ENCODE assay signal across 14 cellular contexts in genomic region chr3:174540536-174540935, GRCh38.
DNase-seq lines count a peak whose midpoint lies in the region; ATAC-seq and TF ChIP-seq lines count a peak whose summit lies in the region.
"Had no signal": no experiment of that assay in that cellular context is flagged by ENCODE, and none has a peak within 500 bp of the region (broad histone marks: within the 10 kb centered on the region; RNA-seq: fewer than 3 reads in every experiment).

No MANE protein-coding gene starts in this region.

- H3K36me3 ChIP-seq in H7 (replicated peaks; ENCODE audit: control insufficient read depth, insufficient read depth, low read length): no peaks in the 10 kb centered on the region

- peaks cover 75% of the 10 kb centered on the region for H3K4me1 Mint-ChIP-seq in WTC11
- H3K4me1 Mint-ChIP-seq: CD4-positive, CD25-positive, alpha-beta regulatory T cell had no signal

- TF ChIP-seq CTCF in WTC11 (IDR thresholded peaks at IDR 0.05): no peak

- POLR2A ChIA-PET in WTC11 (lab: Charles Lee): interaction anchor here (1.5 kb wide), 1 partner anchor 100 kb away, joined by 4 read pairs; no protein-coding TSS in a partner anchor

- H3K4me3 ChIP-seq in H7 (ENCODE audit: insufficient read depth, low read depth, low read length): no peak overlapping the region

- CTCF ChIA-PET in WTC11 (lab: Charles Lee): interaction anchor here (1.7 to 2.1 kb wide), 2 partner anchors 99 to 415 kb away, joined by 4 to 6 read pairs; no protein-coding TSS in a partner anchor

- peaks cover 10% of the 10 kb centered on the region for H3K9me3 Mint-ChIP-seq in WTC11

- ATAC-seq in WTC11 (peak; percentile 71), HG02840 (IDR thresholded peaks at IDR 0.05; ENCODE audit: low FRiP score, unreplicated experiment) (no peak), left lobe of liver (no peak)

- H3K27me3 ChIP-seq in H7 (ENCODE audit: control insufficient read depth, insufficient read depth, low read length): no peaks in the 10 kb centered on the region

- peak overlapping the region; percentile 97 for H3K27ac Mint-ChIP-seq in WTC11
- H3K27ac Mint-ChIP-seq: CD4-positive, CD25-positive, alpha-beta regulatory T cell had no signal

- DNase-seq in H7 (peak; percentile 6), NCI-H146 treated with DMSO at 0.1 percent for 48 hours (lab: John Stamatoyannopoulos, UW; ENCODE audit: unreplicated experiment) (peak; percentile 72), WTC11 (ENCODE audit: low spot score) (no peak), iPS-NIHi11 (ENCODE audit: low spot score) (peak; percentile 41), OCI-M1 (lab: John Stamatoyannopoulos, UW) (no peak), left lobe of liver (ENCODE audit: low spot score) (no peak)
- no peak for DNase-seq in activated CD4-positive, alpha-beta T cell treated with anti-CD3 and anti-CD28 coated beads, Interleukin-2, amount 50 U/mL, for 48 hours
- DNase-seq: CD4-positive, CD25-positive, alpha-beta regulatory T cell; DMS79 treated with DMSO at 0.1 percent for 48 hours; Karpas-422; NCI-H2227 treated with DMSO at 0.1 percent for 48 hours; NCI-H524 treated with DMSO at 0.1 percent for 48 hours; SIG-M5 had no signal

- peak overlapping the region; percentile 46; the same call in 1 of the 2 replicates for H3K4me3 Mint-ChIP-seq in WTC11
- H3K4me3 Mint-ChIP-seq: CD4-positive, CD25-positive, alpha-beta regulatory T cell had no signal

- peaks cover 6% of the 10 kb centered on the region for H3K36me3 Mint-ChIP-seq in WTC11
- H3K36me3 Mint-ChIP-seq: CD4-positive, CD25-positive, alpha-beta regulatory T cell had no signal

- H3K27me3 Mint-ChIP-seq in WTC11 (ENCODE audit: low read depth): no peaks in the 10 kb centered on the region
- H3K27me3 Mint-ChIP-seq: CD4-positive, CD25-positive, alpha-beta regulatory T cell had no signal

TF ChIP-seq in WTC11, 78 proteins besides CTCF, POLR2A, EP300 and RAD21:
- TF ChIP-seq ARID4B (CRISPR knock-in tag; IDR thresholded peaks at IDR 0.05; ENCODE audit: borderline replicate concordance) (no peak), E2F5 (CRISPR knock-in tag; IDR thresholded peaks at IDR 0.05) (no peak), USF2 (CRISPR knock-in tag; IDR thresholded peaks at IDR 0.05) (no peak), NFYB (CRISPR knock-in tag; conservative IDR thresholded peaks at IDR 0.05; ENCODE audit: low read depth) (no peak), ATF6 (CRISPR knock-in tag; IDR thresholded peaks at IDR 0.05) (no peak), KAT7 (CRISPR knock-in tag; IDR thresholded peaks at IDR 0.05; ENCODE audit: borderline replicate concordance) (no peak), FOXP4 (CRISPR knock-in tag; IDR thresholded peaks at IDR 0.05) (no peak), ESRRA (CRISPR knock-in tag; IDR thresholded peaks at IDR 0.05; ENCODE audit: borderline replicate concordance) (no peak), PREB (CRISPR knock-in tag; IDR thresholded peaks at IDR 0.05; ENCODE audit: borderline replicate concordance) (no peak), FOXK1 (CRISPR knock-in tag; IDR thresholded peaks at IDR 0.05) (no peak)

Comparison
In these comparisons a context has a peak if more than half of its experiments do, and no peak if none do; other contexts are left out.
1. DNase-seq: peak in H7 (single experiment), NCI-H146 treated with DMSO at 0.1 percent for 48 hours (single experiment) and iPS-NIHi11 (single experiment); none in WTC11 (single experiment), OCI-M1 (single experiment), activated CD4-positive, alpha-beta T cell treated with anti-CD3 and anti-CD28 coated beads, Interleukin-2, amount 50 U/mL, for 48 hours (0 of 2) and left lobe of liver (single experiment).